Comparison of ENCODE assay signal across 2 cellular contexts in genomic region chr10:92080244-92080643, GRCh38.
TF ChIP-seq lines count a peak whose summit lies in the region.

No MANE protein-coding gene starts in this region.

TF ChIP-seq in GM23338, 12 proteins besides CTCF, POLR2A, EP300 and RAD21 (continued from another document):
- TF ChIP-seq CREB1 (CRISPR knock-in tag; IDR thresholded peaks at IDR 0.05; ENCODE audit: low read depth) (no peak), NANOG (IDR thresholded peaks at IDR 0.05; ENCODE audit: borderline replicate concordance) (no peak), REST (IDR thresholded peaks at IDR 0.05; ENCODE audit: unreplicated experiment) (no peak)

TF ChIP-seq in H1, 55 proteins besides CTCF, POLR2A, EP300 and RAD21 (continued from another document):
- no peak for TF ChIP-seq HDAC2 (IDR thresholded peaks at IDR 0.05; ENCODE audit: borderline replicate concordance in 1 of 2, low read depth in 2 of 2, low read length in 2 of 2)
- TF ChIP-seq TAF7 (optimal IDR thresholded peaks at IDR 0.05; ENCODE audit: borderline replicate concordance, low read depth, low read length) = no peak
- TF ChIP-seq CTBP2 (IDR thresholded peaks at IDR 0.05; ENCODE audit: borderline replicate concordance, insufficient read depth, insufficient read length, low read length) = no peak
- no peak for TF ChIP-seq PHF8 (conservative IDR thresholded peaks at IDR 0.05; ENCODE audit: low read depth, low read length)
- TF ChIP-seq SP4 (IDR thresholded peaks at IDR 0.05; ENCODE audit: low read length) = no peak
- TF ChIP-seq CHD2 (IDR thresholded peaks at IDR 0.05; ENCODE audit: low read length) = no peak
- TF ChIP-seq, protein P1, sequence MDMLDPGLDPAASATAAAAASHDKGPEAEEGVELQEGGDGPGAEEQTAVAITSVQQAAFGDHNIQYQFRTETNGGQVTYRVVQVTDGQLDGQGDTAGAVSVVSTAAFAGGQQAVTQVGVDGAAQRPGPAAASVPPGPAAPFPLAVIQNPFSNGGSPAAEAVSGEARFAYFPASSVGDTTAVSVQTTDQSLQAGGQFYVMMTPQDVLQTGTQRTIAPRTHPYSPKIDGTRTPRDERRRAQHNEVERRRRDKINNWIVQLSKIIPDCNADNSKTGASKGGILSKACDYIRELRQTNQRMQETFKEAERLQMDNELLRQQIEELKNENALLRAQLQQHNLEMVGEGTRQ (IDR thresholded peaks at IDR 0.05; ENCODE audit: low read length) = no peak
- no peak for TF ChIP-seq NRF1 (IDR thresholded peaks at IDR 0.05; ENCODE audit: low read depth, low read length)
- no peak for TF ChIP-seq RBBP5 (IDR thresholded peaks at IDR 0.05; ENCODE audit: borderline replicate concordance, low read depth, low read length)
- TF ChIP-seq SUZ12 (IDR thresholded peaks at IDR 0.05; ENCODE audit: low read length) = no peak
- TF ChIP-seq SP2 (IDR thresholded peaks at IDR 0.05; ENCODE audit: low read length) = no peak
- TF ChIP-seq GTF2F1 (IDR thresholded peaks at IDR 0.05; ENCODE audit: borderline replicate concordance, low read depth, low read length) = no peak
- no peak for TF ChIP-seq TCF12 (IDR thresholded peaks at IDR 0.05; ENCODE audit: low read depth, low read length)
- no peak for TF ChIP-seq MAX (IDR thresholded peaks at IDR 0.05)
- TF ChIP-seq, protein P2, sequence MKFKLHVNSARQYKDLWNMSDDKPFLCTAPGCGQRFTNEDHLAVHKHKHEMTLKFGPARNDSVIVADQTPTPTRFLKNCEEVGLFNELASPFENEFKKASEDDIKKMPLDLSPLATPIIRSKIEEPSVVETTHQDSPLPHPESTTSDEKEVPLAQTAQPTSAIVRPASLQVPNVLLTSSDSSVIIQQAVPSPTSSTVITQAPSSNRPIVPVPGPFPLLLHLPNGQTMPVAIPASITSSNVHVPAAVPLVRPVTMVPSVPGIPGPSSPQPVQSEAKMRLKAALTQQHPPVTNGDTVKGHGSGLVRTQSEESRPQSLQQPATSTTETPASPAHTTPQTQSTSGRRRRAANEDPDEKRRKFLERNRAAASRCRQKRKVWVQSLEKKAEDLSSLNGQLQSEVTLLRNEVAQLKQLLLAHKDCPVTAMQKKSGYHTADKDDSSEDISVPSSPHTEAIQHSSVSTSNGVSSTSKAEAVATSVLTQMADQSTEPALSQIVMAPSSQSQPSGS (IDR thresholded peaks at IDR 0.05; ENCODE audit: low read length) = no peak
